In genomic region chr3:111481551-111481950, GRCh38 we compare ENCODE assay signal across 16 cellular contexts.
DNase-seq lines count a peak whose midpoint lies in the region; ATAC-seq and TF ChIP-seq lines count a peak whose summit lies in the region.
"Had no signal": no experiment of that assay in that cellular context is flagged by ENCODE, and none has a peak within 500 bp of the region (broad histone marks: within the 10 kb centered on the region; RNA-seq: fewer than 3 reads in every experiment).

No MANE protein-coding gene starts in this region.

- peaks cover 34% of the 10 kb centered on the region for H3K4me1 Mint-ChIP-seq in chondrocyte (ENCODE audit: low read depth)
- H3K4me1 Mint-ChIP-seq in activated CD4-positive, alpha-beta T cell treated with anti-CD3 and anti-CD28 coated beads, Interleukin-2, amount 10 ng/mL, durations not matched to agents 24 days and 14 days: peaks cover 2% of the 10 kb centered on the region
- H3K4me1 Mint-ChIP-seq: B cell; CD4-positive, alpha-beta memory T cell had no signal

- H3K27me3 ChIP-seq in aorta (ENCODE audit: control insufficient read depth in 1 of 2, insufficient read depth in 2 of 2, low read length in 1 of 2): no peaks in the 10 kb centered on the region

- no peaks in the 10 kb centered on the region for H3K36me3 ChIP-seq in aorta (ENCODE audit: control insufficient read depth in 1 of 2, insufficient read depth in 2 of 2, low read length in 1 of 2)

- peak overlapping the region; percentile 66 for H3K27ac Mint-ChIP-seq in chondrocyte (ENCODE audit: unreplicated experiment)
- H3K27ac Mint-ChIP-seq in activated CD4-positive, alpha-beta T cell treated with anti-CD3 and anti-CD28 coated beads, Interleukin-2, amount 10 ng/mL, durations not matched to agents 24 days and 14 days: no peak overlapping the region
- H3K27ac Mint-ChIP-seq: B cell; CD4-positive, alpha-beta memory T cell had no signal

- peaks cover 7% of the 10 kb centered on the region for H3K9me3 Mint-ChIP-seq in chondrocyte (ENCODE audit: low read depth)
- peaks cover 4% of the 10 kb centered on the region for H3K9me3 Mint-ChIP-seq in activated CD4-positive, alpha-beta T cell treated with anti-CD3 and anti-CD28 coated beads, Interleukin-2, amount 10 ng/mL, durations not matched to agents 24 days and 14 days

- peak; percentile 62 for DNase-seq in EH (ENCODE audit: low read depth)
- DNase-seq in chondrocyte (ENCODE audit: low spot score): no peak
- DNase-seq in left kidney (ENCODE audit: low read depth, low spot score): peak; percentile 8
- DNase-seq in aorta: no peak
- DNase-seq in stimulated activated CD4-positive, alpha-beta T cell treated with anti-CD3 and anti-CD28 coated beads, Interleukin-15, amount 100 ng/mL, for 24 hours: no peak
- DNase-seq in activated CD4-positive, alpha-beta T cell treated with anti-CD3 and anti-CD28 coated beads, Interleukin-2, amount 10 ng/mL, durations not matched to agents 24 days and 14 days: no peak
- DNase-seq: ACHN; CD4-positive, alpha-beta memory T cell; DMS79; GDM1; GM23248 had no signal

- H3K4me3 Mint-ChIP-seq in chondrocyte (ENCODE audit: unreplicated experiment): no peak overlapping the region
- no peak overlapping the region for H3K4me3 Mint-ChIP-seq in activated CD4-positive, alpha-beta T cell treated with anti-CD3 and anti-CD28 coated beads, Interleukin-2, amount 10 ng/mL, durations not matched to agents 24 days and 14 days
- H3K4me3 Mint-ChIP-seq: B cell; CD4-positive, alpha-beta memory T cell had no signal

- H3K9me3 ChIP-seq in aorta (ENCODE audit: control insufficient read depth, low read length): no peaks in the 10 kb centered on the region

- ATAC-seq in aorta (ENCODE audit: low FRiP score): peak; percentile 26
- ATAC-seq in HG03045 (IDR thresholded peaks at IDR 0.05; ENCODE audit: unreplicated experiment): no peak
- ATAC-seq: HCT116, HepG2 had no signal

- no peaks in the 10 kb centered on the region for H3K4me1 ChIP-seq in aorta (ENCODE audit: control insufficient read depth in 1 of 2, insufficient read depth in 2 of 2, low read length in 2 of 2)

- TF ChIP-seq CTCF in chondrocyte (IDR thresholded peaks at IDR 0.05): no peak

- no peaks in the 10 kb centered on the region for H3K36me3 Mint-ChIP-seq in chondrocyte (ENCODE audit: low read depth)
- no peaks in the 10 kb centered on the region for H3K36me3 Mint-ChIP-seq in activated CD4-positive, alpha-beta T cell treated with anti-CD3 and anti-CD28 coated beads, Interleukin-2, amount 10 ng/mL, durations not matched to agents 24 days and 14 days (ENCODE audit: low read depth)

- intact Hi-C loops in aorta (cut with DNase I): no loop called here
- intact Hi-C loops in activated CD4-positive, alpha-beta T cell treated with anti-CD3 and anti-CD28 coated beads, Interleukin-2, amount 10 ng/mL, durations not matched to agents 24 days and 14 days (cut with micrococcal nuclease): no loop called here

- no peak overlapping the region for H3K4me3 ChIP-seq in aorta (ENCODE audit: low read length in 2 of 2)
- H3K4me3 ChIP-seq: GM23248 had no signal

- H3K27me3 Mint-ChIP-seq in chondrocyte (ENCODE audit: low read depth): peaks cover 10% of the 10 kb centered on the region
- H3K27me3 Mint-ChIP-seq in activated CD4-positive, alpha-beta T cell treated with anti-CD3 and anti-CD28 coated beads, Interleukin-2, amount 10 ng/mL, durations not matched to agents 24 days and 14 days: peaks cover 3% of the 10 kb centered on the region
- H3K27me3 Mint-ChIP-seq: CD4-positive, alpha-beta memory T cell had no signal

- no peak overlapping the region for H3K27ac ChIP-seq in aorta (ENCODE audit: low read depth in 1 of 2, low read length in 2 of 2)
- H3K27ac ChIP-seq: C4-2B, GM23248 had no signal

Comparison
In these comparisons a context has a peak if more than half of its experiments do, and no peak if none do; other contexts are left out.
1. DNase-seq: peak in EH (single experiment) and left kidney (single experiment); none in chondrocyte (single experiment), aorta (0 of 2), stimulated activated CD4-positive, alpha-beta T cell treated with anti-CD3 and anti-CD28 coated beads, Interleukin-15, amount 100 ng/mL, for 24 hours (single experiment) and activated CD4-positive, alpha-beta T cell treated with anti-CD3 and anti-CD28 coated beads, Interleukin-2, amount 10 ng/mL, durations not matched to agents 24 days and 14 days (single experiment).